Comparison of ENCODE assay signal across 7 cellular contexts in the genomic region with DNA sequence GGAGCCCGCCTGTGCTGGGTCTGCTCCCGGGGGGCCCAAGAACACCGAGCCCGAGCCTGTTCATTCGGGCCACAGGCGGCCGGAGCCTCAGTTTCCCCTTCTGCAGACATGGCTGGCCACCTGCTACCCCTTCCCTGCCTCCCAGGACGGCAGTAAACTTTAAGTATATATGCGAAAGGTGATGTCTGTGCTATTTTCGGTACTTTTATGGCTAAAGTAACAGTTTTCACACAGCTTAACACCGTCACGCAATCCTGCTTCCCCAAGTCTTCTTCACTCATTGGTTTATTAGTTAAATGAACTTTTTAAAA. TPM values are rescaled to one million over a fixed set of nuclear protein-coding genes. Genes with fewer than 3 reads are reported as not detected.
DNase-seq lines count a peak whose midpoint lies in the region; ATAC-seq, FAIRE-seq and TF ChIP-seq lines count a peak whose summit lies in the region.

No MANE protein-coding gene starts in this region.

- peaks cover 15% of the 10 kb centered on the region for H4K20me1 ChIP-seq in astrocyte (ENCODE audit: insufficient read depth, low read length)

- H3K27me3 ChIP-seq in astrocyte (ENCODE audit: insufficient read depth, low read length) (no peaks in the 10 kb centered on the region), lower lobe of right lung (ENCODE audit: low read depth) (no peaks in the 10 kb centered on the region)

- DNase-seq in astrocyte (ENCODE audit: low read depth) = no peak
- DNase-seq in lower lobe of right lung = peak; percentile 48
- DNase-seq in NCI-H510A (lab: John Stamatoyannopoulos, UW) = no peak
- DNase-seq in cerebellar nuclear complex (lab: John Stamatoyannopoulos, UW) = no peak
- DNase-seq in GDM1 (lab: John Stamatoyannopoulos, UW) = no peak

- H3K36me3 Mint-ChIP-seq in astrocyte (ENCODE audit: low read depth, unreplicated experiment) = no peaks in the 10 kb centered on the region

- H3K9me3 ChIP-seq in astrocyte (ENCODE audit: insufficient read depth, low read depth, low read length) (no peaks in the 10 kb centered on the region), lower lobe of right lung (no peaks in the 10 kb centered on the region)

- peak overlapping the region; percentile 85 for H3K9ac ChIP-seq in astrocyte (ENCODE audit: low read length)

- no peaks in the 10 kb centered on the region for H3K27me3 Mint-ChIP-seq in astrocyte (ENCODE audit: low read depth, unreplicated experiment)

- H3K9me3 Mint-ChIP-seq in astrocyte (ENCODE audit: unreplicated experiment) = no peaks in the 10 kb centered on the region

- H3K36me3 ChIP-seq in astrocyte (ENCODE audit: insufficient read depth, low read length) (peaks cover 15% of the 10 kb centered on the region), lower lobe of right lung (peaks cover 23% of the 10 kb centered on the region)

- H3K4me2 ChIP-seq in astrocyte (ENCODE audit: low read length) = peak overlapping the region; percentile 85

- no peaks in the 10 kb centered on the region for H3K4me1 Mint-ChIP-seq in astrocyte (ENCODE audit: low read depth, unreplicated experiment)

- ATAC-seq in GM19043 (IDR thresholded peaks at IDR 0.05; ENCODE audit: low read depth, unreplicated experiment) (peak; percentile 11), HG03196 (IDR thresholded peaks at IDR 0.05; ENCODE audit: unreplicated experiment) (peak; percentile 3), lower lobe of right lung (no peak)

- H3K79me2 ChIP-seq in astrocyte (ENCODE audit: insufficient read depth, low read length) = peaks cover 26% of the 10 kb centered on the region

- H3K4me1 ChIP-seq in astrocyte (ENCODE audit: insufficient read depth, low read length) (peaks cover 7% of the 10 kb centered on the region), lower lobe of right lung (peaks cover 24% of the 10 kb centered on the region)

- peak overlapping the region; percentile 81 for H2AFZ ChIP-seq in astrocyte (ENCODE audit: low read depth, low read length)

- intact Hi-C loops in lower lobe of right lung (cut with DNase I) = no loop called here

- TF ChIP-seq CTCF in astrocyte (IDR thresholded peaks at IDR 0.05; ENCODE audit: insufficient read depth, low read depth, low read length) (no peak), lower lobe of right lung (IDR thresholded peaks at IDR 0.05) (no peak)

- peak overlapping the region; percentile 87 for H3K27ac Mint-ChIP-seq in astrocyte (ENCODE audit: unreplicated experiment)

- peak overlapping the region; percentile 84 for H3K4me3 ChIP-seq in astrocyte (ENCODE audit: insufficient read depth, low read depth, low read length)
- H3K4me3 ChIP-seq in lower lobe of right lung = peak overlapping the region; percentile 96

- FAIRE-seq in astrocyte (lab: Jason Lieb, UNC) = no peak

- H3K4me3 Mint-ChIP-seq in astrocyte (ENCODE audit: unreplicated experiment) = no peak overlapping the region

- H3K27ac ChIP-seq in astrocyte (ENCODE audit: low read depth, low read length) (peak overlapping the region; percentile 50), lower lobe of right lung (peak overlapping the region; percentile 83)

RNA-seq across cellular contexts. Expression of a gene that starts 0.5 kb away (rescaled TPM):
- total RNA-seq in astrocyte (18.9 and 19.2 TPM in 2 replicates), lower lobe of right lung (33.8 TPM)

Comparison
In these comparisons a context has a peak if more than half of its experiments do, and no peak if none do; other contexts are left out.
1. ATAC-seq: peak in GM19043 (single experiment) and HG03196 (single experiment); none in lower lobe of right lung (0 of 2).